9 cellular contexts compared by ENCODE assay signal in genomic region chr12:4174417-4174816, GRCh38.
"Had no signal": no experiment of that assay in that cellular context is flagged by ENCODE, and none has a peak within 500 bp of the region (broad histone marks: within the 10 kb centered on the region; RNA-seq: fewer than 3 reads in every experiment).

No MANE protein-coding gene starts in this region.

- H3K27me3 Mint-ChIP-seq: activated B cell treated with CpG ODN at 0.5 μM for 24 hours; activated T-helper 17 cell treated with anti-CD3 and anti-CD28 coated beads, Interleukin-2, amount 50 U/mL, for 72 hours had no signal

- H3K4me3 Mint-ChIP-seq: activated B cell treated with CpG ODN at 0.5 μM for 24 hours; activated naive CD4-positive, alpha-beta T cell treated with anti-CD3 and anti-CD28 coated beads, Interleukin-2, amount 10 ng/mL, durations not matched to agents 7 days and 5 days; activated T-helper 17 cell treated with anti-CD3 and anti-CD28 coated beads, Interleukin-2, amount 50 U/mL, for 72 hours; T-helper 1 cell treated with Interleukin-12 subunit alpha and Interleukin-12 subunit beta and Interleukin-4 antibody, amounts not matched to agents 30 μg/mL and 1 μg/mL, for 36 hours had no signal

- H3K36me3 Mint-ChIP-seq: activated naive CD4-positive, alpha-beta T cell treated with anti-CD3 and anti-CD28 coated beads, Interleukin-2, amount 10 ng/mL, durations not matched to agents 7 days and 5 days had no signal

- H3K27ac Mint-ChIP-seq: activated B cell treated with CpG ODN at 0.5 μM for 24 hours; activated naive CD4-positive, alpha-beta T cell treated with anti-CD3 and anti-CD28 coated beads, Interleukin-2, amount 10 ng/mL, durations not matched to agents 7 days and 5 days; activated T-helper 17 cell treated with anti-CD3 and anti-CD28 coated beads, Interleukin-2, amount 50 U/mL, for 72 hours; T-helper 1 cell treated with Interleukin-12 subunit alpha and Interleukin-12 subunit beta and Interleukin-4 antibody, amounts not matched to agents 30 μg/mL and 1 μg/mL, for 36 hours had no signal

- DNase-seq: activated B cell treated with CpG ODN at 0.5 μM for 24 hours; activated CD4-positive, alpha-beta T cell treated with anti-CD3 and anti-CD28 coated beads for 48 hours; activated naive CD4-positive, alpha-beta T cell treated with anti-CD3 and anti-CD28 coated beads, Interleukin-2, amount 10 ng/mL, durations not matched to agents 7 days and 5 days; dermis blood vessel endothelial cell; gastrocnemius medialis; pancreas; stimulated activated CD4-positive, alpha-beta T cell treated with anti-CD3 and anti-CD28 coated beads, Interleukin-1b, Interleukin-23, amount 100 ng/mL, for 48 hours had no signal

- ATAC-seq: activated T-helper 17 cell treated with anti-CD3 and anti-CD28 coated beads, Interleukin-2, amount 50 U/mL, for 72 hours; gastrocnemius medialis; pancreas had no signal

- H3K9me3 Mint-ChIP-seq: activated B cell treated with CpG ODN at 0.5 μM for 24 hours; activated naive CD4-positive, alpha-beta T cell treated with anti-CD3 and anti-CD28 coated beads, Interleukin-2, amount 10 ng/mL, durations not matched to agents 7 days and 5 days; activated T-helper 17 cell treated with anti-CD3 and anti-CD28 coated beads, Interleukin-2, amount 50 U/mL, for 72 hours had no signal
